23 cellular contexts compared by ENCODE assay signal in the genomic region with DNA sequence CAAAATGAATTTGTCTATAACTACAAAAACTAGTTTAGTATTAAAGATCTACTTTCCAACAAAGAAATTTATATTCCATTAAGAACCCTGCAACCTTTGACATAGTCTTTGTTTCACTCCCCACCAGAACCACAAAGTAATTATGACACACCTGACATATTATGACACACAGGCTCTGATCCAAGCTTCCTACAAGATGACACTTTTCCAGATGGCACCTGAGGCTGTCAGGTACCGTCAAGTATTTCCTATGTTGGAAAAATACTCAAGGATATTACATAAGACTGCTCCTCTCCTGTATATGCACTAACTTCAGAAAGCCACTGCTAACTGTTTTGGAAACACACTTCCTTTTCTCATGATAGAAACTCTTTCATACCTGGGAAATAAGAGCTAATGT. TPM values are rescaled to one million over a fixed set of nuclear protein-coding genes. Genes with fewer than 3 reads are reported as not detected.
"Had no signal": no experiment of that assay in that cellular context is flagged by ENCODE, and none has a peak within 500 bp of the region (broad histone marks: within the 10 kb centered on the region; RNA-seq: fewer than 3 reads in every experiment).

No MANE protein-coding gene starts in this region.

- H3K27ac ChIP-seq: heart right ventricle, skin epidermis had no signal

- H3K4me3 ChIP-seq: heart right ventricle, skin epidermis had no signal

- H3K27me3 ChIP-seq: heart right ventricle, upper lobe of left lung had no signal

- H3K9me3 ChIP-seq: heart right ventricle, lower lobe of right lung, upper lobe of left lung had no signal

- DNase-seq: activated CD4-positive, alpha-beta memory T cell treated with anti-CD3 and anti-CD28 coated beads for 36 hours; activated CD4-positive, alpha-beta T cell treated with anti-CD3 and anti-CD28 coated beads, Interleukin-2, amount 10 ng/mL, durations not matched to agents 24 days and 14 days; activated CD4-positive, CD25-positive, alpha-beta regulatory T cell treated with anti-CD3 and anti-CD28 coated beads, Interleukin-2, amount 50 U/mL, for 72 hours; activated gamma-delta T cell treated with Interleukin-2 at 50 U/mL for 16 hours; activated naive CD4-positive, alpha-beta T cell treated with anti-CD3 and anti-CD28 coated beads, Interleukin-2, amount 50 U/mL, for 16 hours; activated T-cell treated with anti-CD3 and anti-CD28 coated beads, Interleukin-2, amount 50 U/mL, for 4 hours; amniotic stem cell; central memory CD4-positive, alpha-beta T cell; foreskin melanocyte; heart right ventricle; lower lobe of right lung; natural killer cell; stimulated activated CD4-positive, alpha-beta T cell treated with anti-CD3 and anti-CD28 coated beads, Interleukin-4, amount 100 ng/mL, for 24 hours; substantia nigra; T-helper 2 cell; upper lobe of left lung had no signal

- H3K36me3 ChIP-seq: heart right ventricle, lower lobe of right lung, upper lobe of left lung had no signal

- ATAC-seq: activated T-cell treated with anti-CD3 and anti-CD28 coated beads, Interleukin-2, amount 50 U/mL, for 4 hours; activated T-helper 17 cell treated with anti-CD3 and anti-CD28 coated beads, Interleukin-2, amount 50 U/mL, for 72 hours; esophagus mucosa; heart right ventricle; natural killer cell; sciatic nerve; stimulated activated effector memory CD8-positive, alpha-beta T cell treated with anti-CD3 and anti-CD28 coated beads, Interleukin-12 subunit alpha, Interleukin-12 subunit beta, amount 100 ng/mL, for 72 hours had no signal

RNA-seq across cellular contexts. Expression of gene STXBP6, which starts 38.9 kb away (rescaled TPM):
- total RNA-seq: activated CD4-positive, alpha-beta memory T cell treated with anti-CD3 and anti-CD28 coated beads for 36 hours; activated CD4-positive, alpha-beta T cell treated with anti-CD3 and anti-CD28 coated beads, Interleukin-2, amount 10 ng/mL, durations not matched to agents 24 days and 14 days; activated T-helper 17 cell treated with anti-CD3 and anti-CD28 coated beads, Interleukin-2, amount 50 U/mL, for 72 hours; endothelial cell of umbilical vein; mononuclear cell had no signal
